Comparison of ENCODE assay signal across 14 cellular contexts in genomic region chr5:79510638-79511037, GRCh38. TPM values are rescaled to one million over a fixed set of nuclear protein-coding genes. Genes with fewer than 3 reads are reported as not detected.
DNase-seq lines count a peak whose midpoint lies in the region; ATAC-seq and TF ChIP-seq lines count a peak whose summit lies in the region.
"Had no signal": no experiment of that assay in that cellular context is flagged by ENCODE, and none has a peak within 500 bp of the region (broad histone marks: within the 10 kb centered on the region; RNA-seq: fewer than 3 reads in every experiment).

No MANE protein-coding gene starts in this region.

- H3K4me1 ChIP-seq in endodermal cell (ENCODE audit: control insufficient read depth, insufficient read depth, low read length) = no peaks in the 10 kb centered on the region
- H3K4me1 ChIP-seq in neural progenitor cell = peaks cover 36% of the 10 kb centered on the region
- H3K4me1 ChIP-seq in Peyer's patch = peaks cover 0 to 12% (median 5%) of the 10 kb centered on the region in 4 donors

- no peak overlapping the region for H3K27ac ChIP-seq in endodermal cell (ENCODE audit: low read depth, low read length)
- H3K27ac ChIP-seq in neural progenitor cell = no peak overlapping the region
- H3K27ac ChIP-seq in Peyer's patch = no peak overlapping the region
- H3K27ac ChIP-seq: 22Rv1, upper lobe of right lung had no signal

- H3K9ac ChIP-seq in endodermal cell (ENCODE audit: extremely low read depth, low read length, poor library complexity, severe bottlenecking) (no peak overlapping the region), neural progenitor cell (no peak overlapping the region)

- H3K4me2 ChIP-seq in neural progenitor cell = peak overlapping the region; percentile 94

- 70 to 100% methylated on average over 2 to 6 of the region's 6 CpGs for WGBS in endodermal cell (ENCODE audit: insufficient coverage in 1 of 2, insufficient read length in 1 of 2), 2 experiments

- TF ChIP-seq POLR2A in NB4 (IDR thresholded peaks at IDR 0.05; ENCODE audit: extremely low read depth, insufficient read length) = no peak
- TF ChIP-seq POLR2A in Peyer's patch (IDR thresholded peaks at IDR 0.05) = no peak

- H3K4me3 Mint-ChIP-seq in endodermal cell (peak overlapping the region; percentile 92), neural progenitor cell (peak overlapping the region; percentile 97)

- no peak overlapping the region for H2AFZ ChIP-seq in neural progenitor cell (replicated peaks)

- H3K36me3 ChIP-seq in endodermal cell (ENCODE audit: control insufficient read depth, insufficient read depth, low read length) (no peaks in the 10 kb centered on the region), neural progenitor cell (no peaks in the 10 kb centered on the region), Peyer's patch (no peaks in the 10 kb centered on the region)
- H3K36me3 ChIP-seq: upper lobe of right lung had no signal

- H3K4me3 ChIP-seq in NB4 (ENCODE audit: low read depth, low read length) = peak overlapping the region; percentile 81
- peak overlapping the region; percentile 84 for H3K4me3 ChIP-seq in endodermal cell (ENCODE audit: low read length)
- H3K4me3 ChIP-seq in neural progenitor cell = peak overlapping the region; percentile 93
- H3K4me3 ChIP-seq in Peyer's patch = no peak overlapping the region
- H3K4me3 ChIP-seq: lung, upper lobe of right lung had no signal

- H3K36me3 Mint-ChIP-seq in endodermal cell (ENCODE audit: low read depth) = peaks cover 3% of the 10 kb centered on the region
- H3K36me3 Mint-ChIP-seq in neural progenitor cell = peaks cover 7% of the 10 kb centered on the region

- TF ChIP-seq CTCF in NB4 (IDR thresholded peaks at IDR 0.05; ENCODE audit: low read depth, low read length) (no peak), endodermal cell (conservative IDR thresholded peaks at IDR 0.05) (no peak), neural progenitor cell (IDR thresholded peaks at IDR 0.05) (no peak), Peyer's patch (IDR thresholded peaks at IDR 0.05) (no peak)

- H3K27me3 ChIP-seq in endodermal cell (ENCODE audit: control insufficient read depth, insufficient read depth, low read length, poor library complexity, severe bottlenecking) (no peaks in the 10 kb centered on the region), neural progenitor cell (no peaks in the 10 kb centered on the region), Peyer's patch (peaks cover 0 to 7% of the 10 kb centered on the region in 2 donors)

- DNase-seq in DMS 273 (lab: John Stamatoyannopoulos, UW; ENCODE audit: unreplicated experiment) (peak; percentile 48), DMS 273 treated with DMSO at 0.1 percent for 48 hours (lab: John Stamatoyannopoulos, UW) (no peak), NB4 (ENCODE audit: low read depth) (no peak), endodermal cell (no peak), neural progenitor cell (ENCODE audit: low spot score) (no peak), Peyer's patch (no peak), hippocampal formation (lab: John Stamatoyannopoulos, UW) (no peak)
- DNase-seq: effector CD4-positive, alpha-beta T cell; NCI-H1092; stimulated activated CD8-positive, alpha-beta memory T cell treated with anti-CD3 and anti-CD28 coated beads, Interleukin-4, amount 100 ng/mL, for 48 hours; upper lobe of right lung had no signal

- H3K27ac Mint-ChIP-seq in endodermal cell = no peak overlapping the region
- no peak overlapping the region for H3K27ac Mint-ChIP-seq in neural progenitor cell

- H4K20me1 ChIP-seq in neural progenitor cell (ENCODE audit: low read depth) = peaks cover 69% of the 10 kb centered on the region

- H3K79me2 ChIP-seq in neural progenitor cell (ENCODE audit: low read depth) = peaks cover 76% of the 10 kb centered on the region

- H3K9me3 Mint-ChIP-seq in endodermal cell (no peaks in the 10 kb centered on the region), neural progenitor cell (no peaks in the 10 kb centered on the region)

- ATAC-seq in GM18858 (IDR thresholded peaks at IDR 0.05; ENCODE audit: unreplicated experiment) = no peak
- ATAC-seq: upper lobe of right lung had no signal

- H3K9me3 ChIP-seq in endodermal cell (ENCODE audit: control insufficient read depth, low read length) (no peaks in the 10 kb centered on the region), neural progenitor cell (ENCODE audit: low read depth) (no peaks in the 10 kb centered on the region), Peyer's patch (no peaks in the 10 kb centered on the region)
- H3K9me3 ChIP-seq: upper lobe of right lung had no signal

- H3K4me1 Mint-ChIP-seq in endodermal cell (peaks cover 41% of the 10 kb centered on the region), neural progenitor cell (peaks cover 43% of the 10 kb centered on the region)

- peaks cover 35% of the 10 kb centered on the region for H3F3A ChIP-seq in neural progenitor cell (ENCODE audit: low read depth)

- H3K27me3 Mint-ChIP-seq in endodermal cell (ENCODE audit: insufficient read depth) (no peaks in the 10 kb centered on the region), neural progenitor cell (ENCODE audit: insufficient read depth, low read depth) (no peaks in the 10 kb centered on the region)

RNA-seq across cellular contexts. Expression of gene HOMER1, which starts 3.3 kb away (rescaled TPM):
- total RNA-seq in endodermal cell (10 to 100 TPM; 42.4 to 43.3 TPM), neural progenitor cell (ENCODE audit: low replicate concordance) (30.8 and 41.6 TPM in 2 replicates), Peyer's patch (10 to 100 TPM in 1 of 4 donors, 1 to 10 TPM in 3; 1.0 to 23.1 (median 1.6) TPM)
- polyA plus RNA-seq in endodermal cell (2013, experiment 1 of 2) = 17.7 TPM
- 20.7 TPM for polyA plus RNA-seq in endodermal cell (2013, experiment 2 of 2)

Comparison
In these comparisons a context has a peak if more than half of its experiments do, and no peak if none do; other contexts are left out.
1. H3K4me3 ChIP-seq: peak in NB4 (single experiment), endodermal cell (single experiment) and neural progenitor cell (single experiment); none in Peyer's patch (0 of 4).